ENCODE assay signal across 8 cellular contexts in the genomic region with DNA sequence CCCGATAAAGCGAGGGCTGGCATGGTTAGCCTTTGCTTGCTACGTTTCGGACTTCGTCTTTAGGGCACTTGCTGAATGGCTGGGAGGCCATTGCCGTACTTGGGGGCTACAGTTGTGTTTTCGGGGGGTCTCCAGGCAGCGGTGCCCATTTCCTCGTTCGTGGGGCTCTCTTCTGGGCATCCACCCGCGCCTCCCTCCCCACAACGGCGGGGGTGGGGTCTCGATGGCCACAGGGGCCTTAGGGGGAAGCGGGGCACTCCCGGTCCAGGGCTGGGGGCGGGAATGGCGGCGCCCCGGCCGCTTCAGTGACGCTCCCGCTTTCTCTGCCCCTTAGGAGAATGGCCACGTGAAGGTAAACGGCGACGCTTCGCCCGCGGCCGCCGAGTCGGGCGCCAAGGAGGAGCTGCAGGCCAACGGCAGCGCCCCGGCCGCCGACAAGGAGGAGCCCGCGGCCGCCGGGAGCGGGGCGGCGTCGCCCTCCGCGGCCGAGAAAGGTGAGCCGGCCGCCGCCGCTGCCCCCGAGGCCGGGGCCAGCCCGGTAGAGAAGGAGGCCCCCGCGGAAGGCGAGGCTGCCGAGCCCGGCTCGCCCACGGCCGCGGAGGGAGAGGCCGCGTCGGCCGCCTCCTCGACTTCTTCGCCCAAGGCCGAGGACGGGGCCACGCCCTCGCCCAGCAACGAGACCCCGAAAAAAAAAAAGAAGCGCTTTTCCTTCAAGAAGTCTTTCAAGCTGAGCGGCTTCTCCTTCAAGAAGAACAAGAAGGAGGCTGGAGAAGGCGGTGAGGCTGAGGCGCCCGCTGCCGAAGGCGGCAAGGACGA.
DNase-seq lines count a peak whose midpoint lies in the region; ATAC-seq and TF ChIP-seq lines count a peak whose summit lies in the region.

No MANE protein-coding gene starts in this region.

- TF ChIP-seq CTCF in GM12864 (IDR thresholded peaks at IDR 0.05; ENCODE audit: low read depth, low read length, missing control alignments) (no peak), LNCAP (IDR thresholded peaks at IDR 0.05) (peak; percentile 28), choroid plexus epithelial cell (conservative IDR thresholded peaks at IDR 0.05; ENCODE audit: low read depth, low read length) (no peak)

- ATAC-seq in stimulated activated naive B cell treated with anti-CD40 and anti-IgM and Interleukin-4, amounts not matched to agents 10 μg/mL and 1 μg/mL and 100 μg/mL, for 72 hours (replicated peaks): peak; percentile 1

- no peak for DNase-seq in GM12864 (ENCODE audit: low read depth)
- DNase-seq in choroid plexus epithelial cell (ENCODE audit: low read depth): peak; percentile 60
- no peak for DNase-seq in stimulated activated naive B cell treated with anti-CD40 and anti-IgM and Interleukin-4, amounts not matched to agents 10 μg/mL and 1 μg/mL and 100 μg/mL, for 72 hours
- DNase-seq in KG1 (lab: John Stamatoyannopoulos, UW): no peak
- DNase-seq in 8988T: no peak
- DNase-seq in effector CD4-positive, alpha-beta T cell: no peak

- H3K36me3 Mint-ChIP-seq in stimulated activated naive B cell treated with anti-CD40 and anti-IgM and Interleukin-4, amounts not matched to agents 10 μg/mL and 1 μg/mL and 100 μg/mL, for 72 hours: peaks cover 4 to 19% of the 10 kb centered on the region in 2 donors

- H3K4me1 Mint-ChIP-seq in stimulated activated naive B cell treated with anti-CD40 and anti-IgM and Interleukin-4, amounts not matched to agents 10 μg/mL and 1 μg/mL and 100 μg/mL, for 72 hours: peaks cover 14 to 26% of the 10 kb centered on the region in 2 donors

- H3K27ac ChIP-seq in layer of hippocampus (ENCODE audit: low read depth, low read length): peak overlapping the region; percentile 90

- peak overlapping the region; percentile 99 for H3K4me3 ChIP-seq in GM12864 (ENCODE audit: low read depth, low read length)
- peak overlapping the region; percentile 99 for H3K4me3 ChIP-seq in choroid plexus epithelial cell (ENCODE audit: low read depth, low read length)

- H3K4me3 Mint-ChIP-seq in stimulated activated naive B cell treated with anti-CD40 and anti-IgM and Interleukin-4, amounts not matched to agents 10 μg/mL and 1 μg/mL and 100 μg/mL, for 72 hours: no peak overlapping the region

- peak overlapping the region; percentile 82 for H3K27ac Mint-ChIP-seq in stimulated activated naive B cell treated with anti-CD40 and anti-IgM and Interleukin-4, amounts not matched to agents 10 μg/mL and 1 μg/mL and 100 μg/mL, for 72 hours

- no peaks in the 10 kb centered on the region for H3K27me3 Mint-ChIP-seq in stimulated activated naive B cell treated with anti-CD40 and anti-IgM and Interleukin-4, amounts not matched to agents 10 μg/mL and 1 μg/mL and 100 μg/mL, for 72 hours

- H3K27me3 ChIP-seq in layer of hippocampus (ENCODE audit: control insufficient read depth, insufficient read depth, low read length): no peaks in the 10 kb centered on the region

- no peaks in the 10 kb centered on the region for H3K9me3 Mint-ChIP-seq in stimulated activated naive B cell treated with anti-CD40 and anti-IgM and Interleukin-4, amounts not matched to agents 10 μg/mL and 1 μg/mL and 100 μg/mL, for 72 hours
